8 cellular contexts compared by ENCODE assay signal in the genomic region with DNA sequence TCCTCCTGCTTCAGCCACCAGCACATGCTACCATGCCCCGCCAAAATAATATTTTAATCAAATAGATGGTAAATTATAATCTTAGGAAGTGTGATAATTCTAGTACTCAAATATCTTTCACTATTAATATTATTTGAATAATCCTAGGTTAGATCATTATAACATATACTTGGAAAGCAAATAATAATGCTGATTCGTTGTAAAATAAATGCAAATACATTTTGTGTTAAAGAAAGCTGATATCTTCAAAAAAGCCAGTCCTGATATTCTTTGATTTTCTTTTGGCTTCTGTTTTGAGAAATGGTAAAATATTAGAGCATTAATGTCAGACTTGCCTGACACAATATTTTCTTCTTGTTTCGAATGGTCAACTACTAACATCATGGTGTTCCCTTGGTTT.
"Had no signal": no experiment of that assay in that cellular context is flagged by ENCODE, and none has a peak within 500 bp of the region (broad histone marks: within the 10 kb centered on the region; RNA-seq: fewer than 3 reads in every experiment).

No MANE protein-coding gene starts in this region.

- FAIRE-seq: G401.6, GM12878, GM12891, GM12892, GM18507, GM19239 had no signal

- ATAC-seq: GM12878 had no signal

- DNase-seq: GDM1, GF-D8 had no signal

- H3K4me3 ChIP-seq: GM12878 had no signal
